In the genomic region with DNA sequence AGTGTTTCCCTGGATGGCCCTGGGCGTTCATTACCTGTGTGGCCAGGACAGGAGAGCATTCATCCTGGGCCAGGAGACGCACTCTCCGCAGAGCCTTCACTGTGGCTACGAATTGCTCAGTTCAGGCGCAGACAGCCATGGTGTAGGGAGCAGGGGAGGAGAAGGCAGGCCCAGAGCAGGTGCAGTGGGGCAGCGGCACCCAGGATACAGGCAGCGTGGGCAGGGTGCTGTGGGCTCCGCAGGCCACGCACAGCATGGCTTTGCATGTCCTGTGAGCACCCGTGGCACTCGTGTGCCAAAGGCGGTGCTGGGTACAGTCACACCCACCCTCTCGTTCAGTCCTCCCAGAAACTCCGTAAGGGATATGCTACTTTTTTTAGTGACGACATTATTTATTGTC, we compare ENCODE assay signal across 10 cellular contexts.
"Had no signal": no experiment of that assay in that cellular context is flagged by ENCODE, and none has a peak within 500 bp of the region (broad histone marks: within the 10 kb centered on the region; RNA-seq: fewer than 3 reads in every experiment).

No MANE protein-coding gene starts in this region.

- H3K9me3 ChIP-seq: esophagus squamous epithelium, left lung, transverse colon had no signal

- H3K4me1 ChIP-seq: esophagus squamous epithelium, left lung, transverse colon had no signal

- ATAC-seq: left lung had no signal

- H3K27ac ChIP-seq: cardiac muscle cell, esophagus squamous epithelium, left lung, transverse colon had no signal

- H3K36me3 ChIP-seq: cardiac muscle cell, esophagus squamous epithelium, left lung, transverse colon had no signal

- H3K4me3 Mint-ChIP-seq: nephron had no signal

- H3K4me3 ChIP-seq: cardiac muscle cell, esophagus squamous epithelium, left lung, transverse colon had no signal

- H3K27me3 ChIP-seq: cardiac muscle cell, transverse colon had no signal

- H3K27ac Mint-ChIP-seq: nephron had no signal

- DNase-seq: activated CD4-positive, alpha-beta T cell treated with anti-CD3 and anti-CD28 coated beads for 1 hour; activated CD4-positive, alpha-beta T cell treated with anti-CD3 and anti-CD28 coated beads, Interleukin-2, amount 50 U/mL, for 48 hours; activated gamma-delta T cell treated with Interleukin-2 at 50 U/mL for 16 hours; esophagus squamous epithelium; foreskin fibroblast; left lung; T-helper 9 cell; transverse colon had no signal
